8 cellular contexts compared by ENCODE assay signal in the genomic region with DNA sequence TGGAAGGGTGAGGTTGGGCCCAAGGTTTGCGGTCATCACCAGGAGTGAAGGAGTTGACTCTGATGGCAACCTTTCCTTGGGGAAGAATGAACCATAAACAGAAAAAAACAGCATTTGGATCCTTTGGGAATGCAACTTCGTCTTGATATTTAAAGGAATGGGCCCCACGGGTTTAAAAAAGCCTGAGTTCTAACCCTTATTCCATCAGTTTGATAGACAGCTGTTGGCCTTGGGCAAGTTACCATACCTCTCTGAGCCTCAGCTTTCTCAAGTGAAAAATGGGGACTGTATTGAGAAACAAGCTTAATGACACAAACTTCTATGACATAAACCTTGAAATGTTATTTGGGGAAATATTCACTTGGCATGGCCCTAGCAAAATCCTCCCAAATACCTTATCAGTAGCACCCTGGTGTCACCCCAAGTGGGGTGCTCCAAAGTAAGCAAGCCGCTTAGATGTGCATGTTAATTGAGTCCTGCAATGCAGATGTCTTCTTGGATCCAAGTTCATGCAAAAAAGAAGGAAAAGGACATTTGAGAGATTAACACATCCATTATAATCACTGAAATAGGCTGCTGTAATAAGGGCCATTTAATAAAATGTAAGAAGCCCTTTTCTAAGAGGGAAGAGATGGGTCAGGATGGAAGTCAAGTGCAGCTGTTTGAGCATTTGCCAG. TPM values are rescaled to one million over a fixed set of nuclear protein-coding genes. Genes with fewer than 3 reads are reported as not detected.
DNase-seq lines count a peak whose midpoint lies in the region; ATAC-seq and TF ChIP-seq lines count a peak whose summit lies in the region.

No MANE protein-coding gene starts in this region.

- intact Hi-C loops in transverse colon (cut with DNase I; ENCODE audit: low total_unique reads), result no loop called here

- no peaks in the 10 kb centered on the region for H3K9me3 ChIP-seq in transverse colon

- H3K27ac Mint-ChIP-seq in activated T-cell treated with anti-CD3 and anti-CD28 coated beads, Interleukin-2, amount 50 U/mL, for 24 hours, result peak overlapping the region; percentile 87
- H3K27ac Mint-ChIP-seq in memory B cell, result peak overlapping the region; percentile 42

- H3K27me3 ChIP-seq in brain microvascular endothelial cell (replicated peaks) (no peaks in the 10 kb centered on the region), transverse colon (no peaks in the 10 kb centered on the region)

- peaks cover 2% of the 10 kb centered on the region for H3K36me3 Mint-ChIP-seq in activated T-cell treated with anti-CD3 and anti-CD28 coated beads, Interleukin-2, amount 50 U/mL, for 24 hours (ENCODE audit: low read depth)
- H3K36me3 Mint-ChIP-seq in memory B cell, result no peaks in the 10 kb centered on the region

- H3K27ac ChIP-seq in brain microvascular endothelial cell (no peak overlapping the region), transverse colon (peak overlapping the region; percentile 68 to 76 (median 72))

- peak overlapping the region; percentile 58 for H3K4me3 ChIP-seq in brain microvascular endothelial cell (ENCODE audit: low read depth, low read length)
- H3K4me3 ChIP-seq in transverse colon, result peak overlapping the region in 2 of 4 donors; percentile 12 to 30

- in situ Hi-C loops in brain microvascular endothelial cell (cut with HindIII; ENCODE audit: low pct_ligation_motif_present, low sequenced_read_pairs) (no loop called here), transverse colon (cut with MboI; ENCODE audit: low pct_ligation_motif_present in 1 of 4, low pct_unique_long_range_greater_than_20kb in 1 of 4, low sequenced_read_pairs in 3 of 4) (no loop called here)

- H3K4me1 Mint-ChIP-seq in activated T-cell treated with anti-CD3 and anti-CD28 coated beads, Interleukin-2, amount 50 U/mL, for 24 hours (ENCODE audit: low read depth), result peaks cover 45% of the 10 kb centered on the region
- H3K4me1 Mint-ChIP-seq in memory B cell, result peaks cover 15% of the 10 kb centered on the region

- 92% methylated on average over 2 to 4 of the region's 4 CpGs for WGBS in transverse colon (ENCODE audit: low coverage in 1 of 2), 2 donors

- no peak for TF ChIP-seq POLR2A in transverse colon (IDR thresholded peaks at IDR 0.05)

- H3K36me3 ChIP-seq in brain microvascular endothelial cell (replicated peaks), result no peaks in the 10 kb centered on the region
- no peaks in the 10 kb centered on the region for H3K36me3 ChIP-seq in transverse colon

- no peaks in the 10 kb centered on the region for H3K27me3 Mint-ChIP-seq in activated T-cell treated with anti-CD3 and anti-CD28 coated beads, Interleukin-2, amount 50 U/mL, for 24 hours
- peaks cover 2% of the 10 kb centered on the region for H3K27me3 Mint-ChIP-seq in memory B cell

- no peak for ATAC-seq in memory B cell (ENCODE audit: low read depth)
- no peak for ATAC-seq in activated CD4-positive, CD25-positive, alpha-beta regulatory T cell treated with anti-CD3 and anti-CD28 coated beads, Interleukin-2, amount 50 U/mL, for 24 hours

- TF ChIP-seq CTCF in brain microvascular endothelial cell (IDR thresholded peaks at IDR 0.05; ENCODE audit: low read depth, low read length, missing control alignments), result no peak
- TF ChIP-seq CTCF in transverse colon (IDR thresholded peaks at IDR 0.05), result no peak

- peaks cover 14 to 47% (median 21%) of the 10 kb centered on the region in 4 donors for H3K4me1 ChIP-seq in transverse colon

- DNase-seq in activated T-cell treated with anti-CD3 and anti-CD28 coated beads, Interleukin-2, amount 50 U/mL, for 24 hours, result no peak
- no peak for DNase-seq in activated T-cell treated with anti-CD3 and anti-CD28 coated beads, Interleukin-2, amount 50 U/mL, for 1 hour
- DNase-seq in brain microvascular endothelial cell (no peak), memory B cell (ENCODE audit: low spot score in 2 of 2) (no peak), transverse colon (no peak), NAMALWA (ENCODE audit: low spot score) (no peak)
- no peak for DNase-seq in stimulated activated CD4-positive, alpha-beta T cell treated with anti-CD3 and anti-CD28 coated beads, Interleukin-4, amount 100 ng/mL, for 4 hours

- peak overlapping the region; percentile 72 for H3K4me3 Mint-ChIP-seq in activated T-cell treated with anti-CD3 and anti-CD28 coated beads, Interleukin-2, amount 50 U/mL, for 24 hours
- H3K4me3 Mint-ChIP-seq in memory B cell, result peak overlapping the region; percentile 62

- no peak for TF ChIP-seq EP300 in transverse colon (IDR thresholded peaks at IDR 0.05; ENCODE audit: low read depth)

- no peaks in the 10 kb centered on the region for H3K9me3 Mint-ChIP-seq in activated T-cell treated with anti-CD3 and anti-CD28 coated beads, Interleukin-2, amount 50 U/mL, for 24 hours
- no peaks in the 10 kb centered on the region for H3K9me3 Mint-ChIP-seq in memory B cell

RNA-seq across cellular contexts. Expression of gene MXI1, which starts 13.8 kb away (rescaled TPM):
- 10 to 100 TPM; 44.8 to 96.5 (median 65.3) TPM for total RNA-seq in transverse colon
